9 cellular contexts compared by ENCODE assay signal in the genomic region with DNA sequence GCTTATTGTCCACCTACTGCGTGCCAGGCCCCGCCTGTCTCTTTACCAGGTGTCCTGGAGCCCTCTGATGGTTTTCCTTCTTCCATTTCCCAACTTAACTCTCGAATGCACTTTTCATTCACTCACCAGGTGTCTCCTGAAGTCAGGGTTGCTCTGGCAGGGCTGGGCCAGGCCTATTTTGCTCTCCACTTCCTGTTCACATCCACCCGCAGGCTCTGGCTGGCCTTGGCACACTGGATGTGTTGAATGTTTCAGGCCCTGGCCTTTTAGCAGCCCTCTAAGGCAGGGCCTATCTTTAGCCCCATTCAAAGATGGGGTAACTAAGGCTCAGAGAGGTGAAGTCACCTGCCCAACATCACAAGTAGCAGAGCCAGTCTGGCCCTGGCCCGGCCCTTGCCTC. TPM values are rescaled to one million over a fixed set of nuclear protein-coding genes. Genes with fewer than 3 reads are reported as not detected.
DNase-seq lines count a peak whose midpoint lies in the region; ATAC-seq and TF ChIP-seq lines count a peak whose summit lies in the region.
"Had no signal": no experiment of that assay in that cellular context is flagged by ENCODE, and none has a peak within 500 bp of the region (broad histone marks: within the 10 kb centered on the region; RNA-seq: fewer than 3 reads in every experiment).

No MANE protein-coding gene starts in this region.

- H3K27me3 ChIP-seq in H9 (ENCODE audit: insufficient read depth, low read length) = no peaks in the 10 kb centered on the region
- no peaks in the 10 kb centered on the region for H3K27me3 ChIP-seq in gastroesophageal sphincter
- no peaks in the 10 kb centered on the region for H3K27me3 ChIP-seq in Caco-2 (replicated peaks; ENCODE audit: control insufficient read depth, insufficient read depth, low read length)

- H3K4me3 ChIP-seq in gastroesophageal sphincter = no peak overlapping the region
- H3K4me3 ChIP-seq in skin epidermis = no peak overlapping the region
- no peak overlapping the region for H3K4me3 ChIP-seq in Caco-2 (ENCODE audit: low read depth, low read length)
- H3K4me3 ChIP-seq: mucosa of descending colon had no signal

- H3K23ac ChIP-seq in H9 (ENCODE audit: insufficient read length, low read depth, low read length) = no peak overlapping the region

- no peaks in the 10 kb centered on the region for H4K20me1 ChIP-seq in H9 (ENCODE audit: control insufficient read depth, insufficient read depth, insufficient read length)

- H4K8ac ChIP-seq in H9 (replicated peaks; ENCODE audit: insufficient read length, low read depth, low read length) = no peak overlapping the region

- no peak overlapping the region for H2AK5ac ChIP-seq in H9 (ENCODE audit: insufficient read length, low read length)

- no peak for TF ChIP-seq POLR2A in gastroesophageal sphincter (IDR thresholded peaks at IDR 0.05)

- no peak overlapping the region for H3K27ac ChIP-seq in H9 (ENCODE audit: insufficient read length, low read depth, low read length)
- peak overlapping the region in 3 of 4 donors; percentile 25 to 49 (median 47) for H3K27ac ChIP-seq in gastroesophageal sphincter
- peak overlapping the region in 17 of 21 experiments; percentile 67 to 98 (median 85) for H3K27ac ChIP-seq in skin epidermis

- POLR2A ChIA-PET in activated CD8-positive, alpha-beta T cell treated with anti-CD3 and anti-CD28 coated beads for 36 hours (lab: Charles Lee) = interaction anchor here (0.5 to 1.0 kb wide), 2 partner anchors 16 to 208 kb away, joined by 3 to 4 read pairs; partner anchors contain the start of genes KYAT1 and LRRC8A
- POLR2A ChIA-PET in Caco-2 (lab: Charles Lee) = no interaction called here

- no peak overlapping the region for H3K56ac ChIP-seq in H9 (ENCODE audit: insufficient read length, low read depth, low read length)

- H3K36me3 Mint-ChIP-seq in H9 (ENCODE audit: insufficient read depth in 1 of 3, low read depth in 3 of 3) = peaks cover 14 to 35% (median 26%) of the 10 kb centered on the region in 3 experiments
- H3K36me3 Mint-ChIP-seq in activated CD8-positive, alpha-beta T cell treated with anti-CD3 and anti-CD28 coated beads for 36 hours (ENCODE audit: low read depth) = peaks cover 18% of the 10 kb centered on the region
- H3K36me3 Mint-ChIP-seq in Caco-2 (ENCODE audit: insufficient read depth, unreplicated experiment) = peaks cover 24% of the 10 kb centered on the region

- DNase-seq in H9 = no peak
- DNase-seq in activated CD8-positive, alpha-beta T cell treated with anti-CD3 and anti-CD28 coated beads for 36 hours = no peak
- DNase-seq in DMS79 treated with DMSO at 0.1 percent for 48 hours (lab: John Stamatoyannopoulos, UW) = no peak
- no peak for DNase-seq in Caco-2
- no peak for DNase-seq in pons (ENCODE audit: low spot score)
- DNase-seq: mucosa of descending colon had no signal

- H3K27me3 Mint-ChIP-seq in H9 (ENCODE audit: low read depth) (no peaks in the 10 kb centered on the region), Caco-2 (ENCODE audit: insufficient read depth, unreplicated experiment) (no peaks in the 10 kb centered on the region)
- no peaks in the 10 kb centered on the region for H3K27me3 Mint-ChIP-seq in activated CD8-positive, alpha-beta T cell treated with anti-CD3 and anti-CD28 coated beads for 36 hours

- no peak overlapping the region for H3K4ac ChIP-seq in H9 (ENCODE audit: low read depth, low read length)

- H3K9ac ChIP-seq in H9 (ENCODE audit: extremely low read depth, insufficient read length, low read length) = no peak overlapping the region

- H3K79me2 ChIP-seq in H9 (ENCODE audit: insufficient read depth, low read length) = peaks cover 3% of the 10 kb centered on the region; the same call in 1 of the 2 replicates

- H3K9me3 Mint-ChIP-seq in H9 (no peaks in the 10 kb centered on the region), Caco-2 (ENCODE audit: unreplicated experiment) (no peaks in the 10 kb centered on the region)
- no peaks in the 10 kb centered on the region for H3K9me3 Mint-ChIP-seq in activated CD8-positive, alpha-beta T cell treated with anti-CD3 and anti-CD28 coated beads for 36 hours

- peaks cover 0 to 66% of the 10 kb centered on the region in 2 donors for H3K36me3 ChIP-seq in gastroesophageal sphincter
- H3K36me3 ChIP-seq in Caco-2 (ENCODE audit: control insufficient read depth, insufficient read depth, low read length) = no peaks in the 10 kb centered on the region; the same call in 1 of the 2 replicates

- no peak overlapping the region for H2BK20ac ChIP-seq in H9 (ENCODE audit: low read depth, low read length, poor library complexity, severe bottlenecking)

- H2BK12ac ChIP-seq in H9 (ENCODE audit: insufficient read length, low read depth, low read length) = no peak overlapping the region

- H2AFZ ChIP-seq in H9 (ENCODE audit: low read length) = no peak overlapping the region

- TF ChIP-seq EP300 in gastroesophageal sphincter (IDR thresholded peaks at IDR 0.05) = no peak

- no peak overlapping the region for H2BK15ac ChIP-seq in H9 (ENCODE audit: low read depth, low read length)

- H4K91ac ChIP-seq in H9 (ENCODE audit: insufficient read length, low read depth, low read length) = no peak overlapping the region

- H3K4me1 Mint-ChIP-seq in H9 (peaks cover 15 to 25% of the 10 kb centered on the region in 2 experiments), Caco-2 (ENCODE audit: low read depth, unreplicated experiment) (no peaks in the 10 kb centered on the region)
- peaks cover 77% of the 10 kb centered on the region for H3K4me1 Mint-ChIP-seq in activated CD8-positive, alpha-beta T cell treated with anti-CD3 and anti-CD28 coated beads for 36 hours (ENCODE audit: low read depth)

- H4K5ac ChIP-seq in H9 (ENCODE audit: insufficient read length, low read depth, low read length) = no peak overlapping the region

- H3K9me3 ChIP-seq in H9 (ENCODE audit: control insufficient read depth, low read depth, low read length) (no peaks in the 10 kb centered on the region), gastroesophageal sphincter (no peaks in the 10 kb centered on the region), Caco-2 (no peaks in the 10 kb centered on the region)
- H3K9me3 ChIP-seq: mucosa of descending colon had no signal

- CTCF ChIA-PET in activated CD8-positive, alpha-beta T cell treated with anti-CD3 and anti-CD28 coated beads for 36 hours (lab: Charles Lee) = interaction anchor here (1.2 to 1.6 kb wide), 2 partner anchors 29 to 30 kb away, joined by 3 to 5 read pairs; no protein-coding TSS in a partner anchor
- CTCF ChIA-PET in Caco-2 (lab: Charles Lee) = no interaction called here

- no CpG with 5 or more reads among the region's 5 CpGs for WGBS in H9 (ENCODE audit: extremely low coverage, insufficient read length, low lambda C conversion rate)
- WGBS in gastroesophageal sphincter (ENCODE audit: low coverage in 1 of 2), 2 donors = 50 to 95% methylated on average over 1 to 4 of the region's 5 CpGs

- ATAC-seq in activated CD8-positive, alpha-beta T cell treated with anti-CD3 and anti-CD28 coated beads for 36 hours = no peak
- no peak for ATAC-seq in gastroesophageal sphincter
- ATAC-seq: mucosa of descending colon had no signal

- no peak overlapping the region for H3K14ac ChIP-seq in H9 (ENCODE audit: insufficient read depth, low read length)

- no peak for TF ChIP-seq CTCF in H9 (conservative IDR thresholded peaks at IDR 0.05)
- TF ChIP-seq CTCF in activated CD8-positive, alpha-beta T cell treated with anti-CD3 and anti-CD28 coated beads for 36 hours (IDR thresholded peaks at IDR 0.05) = no peak
- no peak for TF ChIP-seq CTCF in gastroesophageal sphincter (IDR thresholded peaks at IDR 0.05)
- TF ChIP-seq CTCF in Caco-2 (IDR thresholded peaks at IDR 0.05; ENCODE audit: insufficient read depth in 1 of 2, low read depth in 1 of 2, low read length in 1 of 2, severe bottlenecking in 1 of 2, unreplicated experiment in 1 of 2) = no peak

- H3K4me2 ChIP-seq in H9 (ENCODE audit: insufficient read depth, insufficient read length, low read length) = no peak overlapping the region

- no peaks in the 10 kb centered on the region for H3K79me1 ChIP-seq in H9 (ENCODE audit: insufficient read depth, low read depth, low read length, poor library complexity, severe bottlenecking)

- no peak overlapping the region for H3T11ph ChIP-seq in H9 (ENCODE audit: low read length)

- H3K18ac ChIP-seq in H9 (ENCODE audit: insufficient read length, low read depth, low read length) = no peak overlapping the region

- no peaks in the 10 kb centered on the region for H3K23me2 ChIP-seq in H9 (ENCODE audit: insufficient read length, low read depth, low read length, poor library complexity, severe bottlenecking)

- H3K4me3 Mint-ChIP-seq in H9 (no peak overlapping the region), Caco-2 (ENCODE audit: unreplicated experiment) (no peak overlapping the region)
- no peak overlapping the region for H3K4me3 Mint-ChIP-seq in activated CD8-positive, alpha-beta T cell treated with anti-CD3 and anti-CD28 coated beads for 36 hours

- H2BK120ac ChIP-seq in H9 (ENCODE audit: low read depth, low read length, poor library complexity, severe bottlenecking) = no peak overlapping the region

- no TSS peak for BruUV-seq in Caco-2 (replicated peaks; lab: Mats Ljungman, UMichigan)

- H2BK5ac ChIP-seq in H9 (ENCODE audit: insufficient read length, low read length) = no peak overlapping the region

- H3K27ac Mint-ChIP-seq in H9 (peak overlapping the region; percentile 68 to 85 (median 83)), Caco-2 (ENCODE audit: unreplicated experiment) (no peak overlapping the region)
- H3K27ac Mint-ChIP-seq in activated CD8-positive, alpha-beta T cell treated with anti-CD3 and anti-CD28 coated beads for 36 hours = peak overlapping the region; percentile 80

- H3K4me1 ChIP-seq in H9 (ENCODE audit: insufficient read depth, low read length) = no peaks in the 10 kb centered on the region; the same call in 1 of the 2 replicates
- peaks cover 0 to 62% (median 6%) of the 10 kb centered on the region in 3 donors for H3K4me1 ChIP-seq in gastroesophageal sphincter
- H3K4me1 ChIP-seq in Caco-2 = no peaks in the 10 kb centered on the region

- intact Hi-C loops in activated CD8-positive, alpha-beta T cell treated with anti-CD3 and anti-CD28 coated beads for 36 hours (cut with micrococcal nuclease) = no loop called here
- intact Hi-C loops in Caco-2 (cut with micrococcal nuclease; ENCODE audit: unreplicated experiment) = no loop called here

RNA-seq across cellular contexts. Expression of gene LRRC8A, which starts 16.4 kb away (rescaled TPM):
- total RNA-seq in H9 (2021) = 76.0 and 79.2 TPM in 2 replicates
- 10 to 100 TPM; 15.1 to 16.2 TPM for total RNA-seq in activated CD8-positive, alpha-beta T cell treated with anti-CD3 and anti-CD28 coated beads for 36 hours
- 10 to 100 TPM; 38.1 to 95.1 (median 49.9) TPM for total RNA-seq in gastroesophageal sphincter
- total RNA-seq in Caco-2 (2022) = 21.9 and 22.4 TPM in 2 replicates

RNA-seq across cellular contexts. Expression of gene KYAT1, which starts 16.6 kb away (rescaled TPM):
- total RNA-seq in H9 (2021) = 14.6 and 15.2 TPM in 2 replicates
- total RNA-seq in activated CD8-positive, alpha-beta T cell treated with anti-CD3 and anti-CD28 coated beads for 36 hours = 10 to 100 TPM; 17.0 to 18.6 TPM
- 1 to 10 TPM; 3.4 to 7.9 (median 4.8) TPM for total RNA-seq in gastroesophageal sphincter
- 6.9 and 7.8 TPM in 2 replicates for total RNA-seq in Caco-2 (2022)

RNA-seq across cellular contexts. Expression of gene PHYHD1, which starts 22.4 kb away (rescaled TPM):
- 18.0 and 22.2 TPM in 2 replicates for total RNA-seq in H9 (2021)
- total RNA-seq in activated CD8-positive, alpha-beta T cell treated with anti-CD3 and anti-CD28 coated beads for 36 hours = 1 to 10 TPM in 1 of 2 experiments, under 1 TPM in 1; 0.61 to 1.5 TPM
- total RNA-seq in gastroesophageal sphincter = 10 to 100 TPM in 3 of 4 donors, 1 to 10 TPM in 1; 9.6 to 27.1 (median 25.4) TPM
- 0.59 and 0.63 TPM in 2 replicates for total RNA-seq in Caco-2 (2022)
- total RNA-seq: Daoy had no signal

RNA-seq across cellular contexts. Expression of gene DOLK, which starts 49.0 kb away (rescaled TPM):
- total RNA-seq in H9 (2021) (20.1 and 20.2 TPM in 2 replicates), gastroesophageal sphincter (10 to 100 TPM in 3 of 4 donors, 1 to 10 TPM in 1; 9.8 to 17.1 (median 13.0) TPM), Caco-2 (2022) (25.9 and 27.2 TPM in 2 replicates)
- total RNA-seq in activated CD8-positive, alpha-beta T cell treated with anti-CD3 and anti-CD28 coated beads for 36 hours = 1 to 10 TPM; 5.7 TPM

RNA-seq across cellular contexts. Expression of gene NUP188, which starts 49.1 kb away (rescaled TPM):
- total RNA-seq in H9 (2021) (101 and 104 TPM in 2 replicates), gastroesophageal sphincter (10 to 100 TPM; 18.6 to 32.7 (median 29.1) TPM), Caco-2 (2022) (80.9 and 85.7 TPM in 2 replicates)
- 100 to 1,000 TPM in 1 of 2 experiments, 10 to 100 TPM in 1; 96.2 to 110 TPM for total RNA-seq in activated CD8-positive, alpha-beta T cell treated with anti-CD3 and anti-CD28 coated beads for 36 hours
